16 cellular contexts compared by ENCODE assay signal in the genomic region with DNA sequence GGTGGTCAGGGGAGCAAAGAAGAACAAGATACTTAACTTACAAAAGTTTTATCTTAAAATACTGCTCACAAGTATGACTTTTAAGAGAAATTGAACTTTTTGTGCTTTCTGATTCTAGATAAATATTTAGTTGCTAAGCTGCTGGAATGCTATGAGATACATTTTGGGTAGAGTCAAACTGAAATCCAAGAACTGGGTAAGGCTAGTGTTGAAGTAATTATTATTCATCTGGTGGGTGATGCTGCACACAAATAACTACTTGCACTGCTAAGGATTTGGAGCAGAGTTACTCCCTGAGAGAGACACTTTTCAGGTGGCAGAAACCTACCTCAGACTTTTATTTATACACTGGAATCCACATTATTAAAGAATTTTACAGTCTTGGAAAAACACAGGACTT.
"Had no signal": no experiment of that assay in that cellular context is flagged by ENCODE, and none has a peak within 500 bp of the region (broad histone marks: within the 10 kb centered on the region; RNA-seq: fewer than 3 reads in every experiment).

No MANE protein-coding gene starts in this region.

- H3K27me3 ChIP-seq: brain microvascular endothelial cell, foreskin keratinocyte, heart left ventricle had no signal

- ATAC-seq: activated CD8-positive, alpha-beta memory T cell treated with anti-CD3 and anti-CD28 coated beads, Interleukin-2, amount 10 ng/mL, durations not matched to agents 7 days and 5 days; activated T-cell treated with anti-CD3 and anti-CD28 coated beads, Interleukin-2, amount 50 U/mL, for 4 hours; esophagus mucosa; foreskin keratinocyte; heart left ventricle; stimulated activated naive CD8-positive, alpha-beta T cell treated with anti-CD3 and anti-CD28 coated beads, Interleukin-15, Interleukin-2, amounts not matched to agents 100 U/mL and 50 U/mL, for 24 hours had no signal

- H3K9me3 ChIP-seq: heart left ventricle, thoracic aorta had no signal

- H3K27ac ChIP-seq: brain microvascular endothelial cell, foreskin keratinocyte, heart left ventricle had no signal

- H3K36me3 ChIP-seq: brain microvascular endothelial cell, heart left ventricle, thoracic aorta had no signal

- H3K4me3 Mint-ChIP-seq: activated CD8-positive, alpha-beta memory T cell treated with anti-CD3 and anti-CD28 coated beads, Interleukin-2, amount 10 ng/mL, durations not matched to agents 7 days and 5 days; activated naive CD8-positive, alpha-beta T cell; activated T-cell treated with anti-CD3 and anti-CD28 coated beads, Interleukin-2, amount 50 U/mL, for 4 hours; nephron progenitor cell had no signal

- DNase-seq: activated CD4-positive, alpha-beta T cell treated with anti-CD3 and anti-CD28 coated beads, Interleukin-2, amount 50 U/mL, for 48 hours; activated CD4-positive, CD25-positive, alpha-beta regulatory T cell treated with anti-CD3 and anti-CD28 coated beads, Interleukin-2, amount 50 U/mL, for 72 hours; activated CD8-positive, alpha-beta memory T cell treated with anti-CD3 and anti-CD28 coated beads, Interleukin-2, amount 10 ng/mL, durations not matched to agents 7 days and 5 days; activated gamma-delta T cell; activated T-cell treated with anti-CD3 and anti-CD28 coated beads, Interleukin-2, amount 50 U/mL, for 4 hours; amygdala; brain microvascular endothelial cell; dermis blood vessel endothelial cell; foreskin keratinocyte; heart left ventricle; stimulated activated CD4-positive, alpha-beta T cell treated with anti-CD3 and anti-CD28 coated beads, Interleukin-12 subunit alpha, Interleukin-12 subunit beta, amount 100 ng/mL, for 4 hours; stimulated activated naive CD8-positive, alpha-beta T cell treated with anti-CD3 and anti-CD28 coated beads, Interleukin-15, Interleukin-2, amounts not matched to agents 100 U/mL and 50 U/mL, for 24 hours had no signal

- H3K4me3 ChIP-seq: heart left ventricle, thoracic aorta had no signal

- H3K36me3 Mint-ChIP-seq: activated naive CD8-positive, alpha-beta T cell had no signal

- H3K27ac Mint-ChIP-seq: activated CD8-positive, alpha-beta memory T cell treated with anti-CD3 and anti-CD28 coated beads, Interleukin-2, amount 10 ng/mL, durations not matched to agents 7 days and 5 days; activated naive CD8-positive, alpha-beta T cell had no signal
